8 cellular contexts compared by ENCODE assay signal in the genomic region with DNA sequence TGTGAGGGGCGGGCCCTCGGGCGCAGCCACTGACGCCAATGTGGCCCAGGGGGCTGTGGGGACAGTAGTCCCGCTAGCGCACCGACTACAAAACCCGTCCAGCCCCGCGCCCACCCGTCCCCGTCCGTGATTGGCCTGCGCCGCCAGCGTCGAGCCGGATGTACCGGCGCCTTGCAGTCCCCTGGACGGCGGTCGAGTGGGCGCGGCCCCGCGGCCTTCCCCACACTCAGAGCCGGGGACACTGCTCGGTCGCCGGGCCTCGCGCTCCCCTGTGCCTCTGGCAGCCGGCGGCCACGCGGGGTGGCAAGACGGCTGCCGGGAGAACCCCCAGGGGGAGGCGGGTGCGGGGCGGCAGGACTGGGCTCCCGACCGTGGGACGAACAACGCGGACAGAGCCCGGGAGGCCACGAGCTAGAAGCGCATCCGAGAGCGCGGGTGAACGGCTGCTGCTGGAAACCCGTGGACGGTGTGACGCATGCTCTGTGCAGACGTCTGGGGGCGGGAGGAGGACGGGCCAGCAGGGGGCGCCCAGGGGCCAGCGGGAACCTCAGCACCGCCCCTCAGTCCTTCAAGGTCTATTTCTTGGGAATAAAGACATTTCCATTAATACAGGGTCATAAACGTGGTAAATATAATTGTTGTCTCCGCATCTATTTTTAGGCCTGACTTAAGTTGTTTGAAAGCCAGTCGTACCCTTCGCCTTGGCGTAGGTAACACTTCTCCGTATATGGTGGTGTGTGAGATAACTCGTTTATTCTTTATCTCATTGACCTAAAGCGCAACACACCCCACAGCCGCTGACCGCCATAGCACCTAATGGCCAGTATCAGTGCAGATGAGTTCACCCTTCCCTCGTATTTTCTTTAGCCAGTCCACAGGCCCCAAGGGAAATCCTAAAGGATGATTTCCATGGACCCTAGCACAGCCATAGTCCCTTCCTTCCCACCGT. TPM values are rescaled to one million over a fixed set of nuclear protein-coding genes. Genes with fewer than 3 reads are reported as not detected.
A peak's percentile ranks its signal among the peaks of the same experiment; 100 is the strongest.
DNase-seq lines count a peak whose midpoint lies in the region; ATAC-seq lines count a peak whose summit lies in the region.

No MANE protein-coding gene starts in this region.

- H3K27ac ChIP-seq in mesodermal cell (ENCODE audit: low read depth, low read length, severe bottlenecking), result peak overlapping the region; percentile 100

- H3K9me3 ChIP-seq in endocrine pancreas (ENCODE audit: control insufficient read depth, low read length) (no peaks in the 10 kb centered on the region), mesodermal cell (ENCODE audit: control insufficient read depth, low read length) (no peaks in the 10 kb centered on the region)

- DNase-seq in DMS 273 (lab: John Stamatoyannopoulos, UW; ENCODE audit: unreplicated experiment) (peak; percentile 98), HUDEP-2 (lab: John Stamatoyannopoulos, UW; ENCODE audit: unreplicated experiment in 76 of 76) (peak; percentile 29 to 98 (median 94)), NOMO-1 treated with DMSO at 0.1 percent for 48 hours (lab: John Stamatoyannopoulos, UW; ENCODE audit: unreplicated experiment) (peak; percentile 93)
- DNase-seq in activated CD8-positive, alpha-beta memory T cell treated with anti-CD3 and anti-CD28 coated beads, Interleukin-2, amount 50 U/mL, for 1 hour (ENCODE audit: extremely low read depth), result peak; percentile 93
- peak; percentile 90 for DNase-seq in stimulated activated CD8-positive, alpha-beta memory T cell treated with anti-CD3 and anti-CD28 coated beads, Interleukin-15, amount 100 ng/mL, for 24 hours (ENCODE audit: low read depth)

- H3K27me3 ChIP-seq in endocrine pancreas (ENCODE audit: control insufficient read depth, insufficient read depth, low read length), result no peaks in the 10 kb centered on the region

- WGBS in mesodermal cell (ENCODE audit: insufficient coverage in 2 of 2), 2 experiments, result 2 to 3% methylated on average over 55 to 60 of the region's 75 CpGs

- H3K36me3 ChIP-seq in endocrine pancreas (ENCODE audit: control insufficient read depth, insufficient read depth, low read length), result no peaks in the 10 kb centered on the region
- no peaks in the 10 kb centered on the region for H3K36me3 ChIP-seq in mesodermal cell (ENCODE audit: control insufficient read depth, insufficient read depth, low read length)

- H3K9ac ChIP-seq in endocrine pancreas (ENCODE audit: control insufficient read depth, insufficient read depth, low read length), result peak overlapping the region; percentile 72

- peak; percentile 90 for ATAC-seq in GM21390 (IDR thresholded peaks at IDR 0.05; ENCODE audit: unreplicated experiment)

- H3K4me3 ChIP-seq in endocrine pancreas (ENCODE audit: control insufficient read depth, insufficient read depth, low read length) (peak overlapping the region; percentile 78), mesodermal cell (ENCODE audit: extremely low read depth, insufficient read depth, low read length, poor library complexity, severe bottlenecking) (peak overlapping the region; percentile 94)

- H3K4me1 ChIP-seq in endocrine pancreas (ENCODE audit: control insufficient read depth, insufficient read depth, low read length), result no peaks in the 10 kb centered on the region
- peaks cover 4% of the 10 kb centered on the region for H3K4me1 ChIP-seq in mesodermal cell (ENCODE audit: control insufficient read depth, insufficient read depth, low read length, poor library complexity, severe bottlenecking)

RNA-seq across cellular contexts. Expression of a gene that starts 0.6 kb away (rescaled TPM):
- polyA plus RNA-seq in mesodermal cell (2013, experiment 1 of 2), result 32.1 TPM
- polyA plus RNA-seq in mesodermal cell (2013, experiment 2 of 2), result 28.5 TPM

Comparison
In these comparisons a context has a peak if more than half of its experiments do, and no peak if none do; other contexts are left out.
1. Peak in every context shown above with its lines: DNase-seq, ATAC-seq, H3K4me3 ChIP-seq and H3K27ac ChIP-seq.